ENCODE assay signal across 12 cellular contexts in genomic region chr12:124527861-124528561, GRCh38. TPM values are rescaled to one million over a fixed set of nuclear protein-coding genes. Genes with fewer than 3 reads are reported as not detected.
DNase-seq lines count a peak whose midpoint lies in the region; ATAC-seq, FAIRE-seq and TF ChIP-seq lines count a peak whose summit lies in the region.
"Had no signal": no experiment of that assay in that cellular context is flagged by ENCODE, and none has a peak within 500 bp of the region (broad histone marks: within the 10 kb centered on the region; RNA-seq: fewer than 3 reads in every experiment).

No MANE protein-coding gene starts in this region.

- TF ChIP-seq RAD21 in neural cell (conservative IDR thresholded peaks at IDR 0.05) = no peak

- peaks cover 3% of the 10 kb centered on the region for H3K79me2 ChIP-seq in neural cell (replicated peaks; ENCODE audit: insufficient read depth, low read length)

- H3K4me3 ChIP-seq in dorsolateral prefrontal cortex (no peak overlapping the region), neural cell (ENCODE audit: low read length) (no peak overlapping the region)
- H3K4me3 ChIP-seq: thoracic aorta had no signal

- H3K9me3 Mint-ChIP-seq in natural killer cell = no peaks in the 10 kb centered on the region
- H3K9me3 Mint-ChIP-seq: CD4-positive, alpha-beta memory T cell had no signal

- H3F3A ChIP-seq in neural cell (ENCODE audit: insufficient read depth, low read length, poor library complexity, severe bottlenecking) = peaks cover 9% of the 10 kb centered on the region

- H4K20me1 ChIP-seq in neural cell (ENCODE audit: insufficient read depth) = no peaks in the 10 kb centered on the region

- H3K9me2 ChIP-seq in neural cell (ENCODE audit: insufficient read depth, low read length) = no peaks in the 10 kb centered on the region

- no peak for TF ChIP-seq EP300 in neural cell (conservative IDR thresholded peaks at IDR 0.05; ENCODE audit: poor library complexity, severe bottlenecking)

- DNase-seq in D341Med (ENCODE audit: low spot score) = peak; percentile 89
- peak; percentile 43 for DNase-seq in NCI-H1694 treated with DMSO at 0.1 percent for 48 hours (lab: John Stamatoyannopoulos, UW)
- no peak for DNase-seq in dorsolateral prefrontal cortex
- DNase-seq in natural killer cell = no peak
- no peak for DNase-seq in NCI-H1048 (lab: John Stamatoyannopoulos, UW)
- DNase-seq in urothelium cell line (ENCODE audit: low spot score) = no peak

- no peak overlapping the region for H3K4me3 Mint-ChIP-seq in natural killer cell
- H3K4me3 Mint-ChIP-seq: activated naive CD8-positive, alpha-beta T cell had no signal

- H3K4me2 ChIP-seq in neural cell (ENCODE audit: low read length) = no peak overlapping the region

- no peak for FAIRE-seq in urothelium cell line (lab: Jason Lieb, UNC)
- FAIRE-seq: HepG2 had no signal

- H3K4me1 Mint-ChIP-seq in natural killer cell = peaks cover 23 to 46% of the 10 kb centered on the region in 2 donors

- no peak overlapping the region for H3K27ac Mint-ChIP-seq in natural killer cell
- H3K27ac Mint-ChIP-seq: activated naive CD8-positive, alpha-beta T cell had no signal

- intact Hi-C loops in dorsolateral prefrontal cortex (cut with DNase I) (no loop called here), natural killer cell (cut with micrococcal nuclease) (no loop called here)

- no peaks in the 10 kb centered on the region for H3K36me3 ChIP-seq in neural cell (ENCODE audit: insufficient read depth, low read length)

- H3K27me3 ChIP-seq in dorsolateral prefrontal cortex (no peaks in the 10 kb centered on the region), neural cell (ENCODE audit: insufficient read depth, low read depth, low read length) (no peaks in the 10 kb centered on the region)

- no peaks in the 10 kb centered on the region for H3K9me3 ChIP-seq in neural cell (ENCODE audit: low read length)
- H3K9me3 ChIP-seq: thoracic aorta had no signal

- ATAC-seq in natural killer cell = no peak
- no peak for ATAC-seq in GM21423 (IDR thresholded peaks at IDR 0.05; ENCODE audit: unreplicated experiment)
- ATAC-seq: HepG2 had no signal

- no peak overlapping the region for H3K9ac ChIP-seq in neural cell (ENCODE audit: low read length)

- no peaks in the 10 kb centered on the region for H3K36me3 Mint-ChIP-seq in natural killer cell
- H3K36me3 Mint-ChIP-seq: activated naive CD8-positive, alpha-beta T cell had no signal

- H3K27ac ChIP-seq in dorsolateral prefrontal cortex (peak overlapping the region in 41 of 59 donors; percentile 3 to 76 (median 45)), neural cell (ENCODE audit: low read length) (peak overlapping the region; percentile 24)
- H3K27ac ChIP-seq: thoracic aorta had no signal

- TF ChIP-seq CTCF in dorsolateral prefrontal cortex (IDR thresholded peaks at IDR 0.05 in 54 of 56, conservative IDR thresholded peaks at IDR 0.05 in 2 of 56; ENCODE audit: low read depth in 1 of 56, partially characterized antibody in 56 of 56) (peak in 1 of 56 donors; percentile 10), neural cell (IDR thresholded peaks at IDR 0.05; ENCODE audit: poor library complexity, severe bottlenecking) (no peak), natural killer cell (IDR thresholded peaks at IDR 0.05) (no peak)

- no peaks in the 10 kb centered on the region for H3K27me3 Mint-ChIP-seq in natural killer cell (ENCODE audit: low read depth in 2 of 2)
- H3K27me3 Mint-ChIP-seq: activated naive CD8-positive, alpha-beta T cell; CD4-positive, alpha-beta memory T cell had no signal

- no peak overlapping the region for H2AFZ ChIP-seq in neural cell (ENCODE audit: low read depth, low read length)

TF ChIP-seq in neural cell, 6 proteins besides CTCF, POLR2A, EP300 and RAD21:
- TF ChIP-seq SMC3 (conservative IDR thresholded peaks at IDR 0.05; ENCODE audit: poor library complexity) (no peak), MXI1 (conservative IDR thresholded peaks at IDR 0.05; ENCODE audit: poor library complexity, severe bottlenecking) (no peak), POLR2AphosphoS5 (IDR thresholded peaks at IDR 0.05) (no peak), TAF1 (IDR thresholded peaks at IDR 0.05; ENCODE audit: low read depth) (no peak), EZH2 (IDR thresholded peaks at IDR 0.05; ENCODE audit: borderline replicate concordance, insufficient read depth, low read length, poor library complexity, severe bottlenecking) (no peak)
- TF ChIP-seq, protein P1, sequence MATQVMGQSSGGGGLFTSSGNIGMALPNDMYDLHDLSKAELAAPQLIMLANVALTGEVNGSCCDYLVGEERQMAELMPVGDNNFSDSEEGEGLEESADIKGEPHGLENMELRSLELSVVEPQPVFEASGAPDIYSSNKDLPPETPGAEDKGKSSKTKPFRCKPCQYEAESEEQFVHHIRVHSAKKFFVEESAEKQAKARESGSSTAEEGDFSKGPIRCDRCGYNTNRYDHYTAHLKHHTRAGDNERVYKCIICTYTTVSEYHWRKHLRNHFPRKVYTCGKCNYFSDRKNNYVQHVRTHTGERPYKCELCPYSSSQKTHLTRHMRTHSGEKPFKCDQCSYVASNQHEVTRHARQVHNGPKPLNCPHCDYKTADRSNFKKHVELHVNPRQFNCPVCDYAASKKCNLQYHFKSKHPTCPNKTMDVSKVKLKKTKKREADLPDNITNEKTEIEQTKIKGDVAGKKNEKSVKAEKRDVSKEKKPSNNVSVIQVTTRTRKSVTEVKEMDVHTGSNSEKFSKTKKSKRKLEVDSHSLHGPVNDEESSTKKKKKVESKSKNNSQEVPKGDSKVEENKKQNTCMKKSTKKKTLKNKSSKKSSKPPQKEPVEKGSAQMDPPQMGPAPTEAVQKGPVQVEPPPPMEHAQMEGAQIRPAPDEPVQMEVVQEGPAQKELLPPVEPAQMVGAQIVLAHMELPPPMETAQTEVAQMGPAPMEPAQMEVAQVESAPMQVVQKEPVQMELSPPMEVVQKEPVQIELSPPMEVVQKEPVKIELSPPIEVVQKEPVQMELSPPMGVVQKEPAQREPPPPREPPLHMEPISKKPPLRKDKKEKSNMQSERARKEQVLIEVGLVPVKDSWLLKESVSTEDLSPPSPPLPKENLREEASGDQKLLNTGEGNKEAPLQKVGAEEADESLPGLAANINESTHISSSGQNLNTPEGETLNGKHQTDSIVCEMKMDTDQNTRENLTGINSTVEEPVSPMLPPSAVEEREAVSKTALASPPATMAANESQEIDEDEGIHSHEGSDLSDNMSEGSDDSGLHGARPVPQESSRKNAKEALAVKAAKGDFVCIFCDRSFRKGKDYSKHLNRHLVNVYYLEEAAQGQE (IDR thresholded peaks at IDR 0.05; ENCODE audit: borderline replicate concordance) = no peak

RNA-seq across cellular contexts. Expression of gene NCOR2, which starts 39.4 kb away (rescaled TPM):
- total RNA-seq in dorsolateral prefrontal cortex (100 to 1,000 TPM; 202 to 379 (median 273) TPM), natural killer cell (100 to 1,000 TPM; 109 to 126 (median 125) TPM)
- 2.8 and 4.8 TPM in 2 replicates for polyA plus RNA-seq in neural cell
- 17.3 and 20.7 TPM in 2 replicates for polyA minus RNA-seq in neural cell

Comparison
In these comparisons a context has a peak if more than half of its experiments do, and no peak if none do; other contexts are left out.
1. DNase-seq: peak in D341Med (single experiment) and NCI-H1694 treated with DMSO at 0.1 percent for 48 hours (single experiment); none in dorsolateral prefrontal cortex (0 of 10), natural killer cell (single experiment), NCI-H1048 (single experiment) and urothelium cell line (single experiment).